Comparison of ENCODE assay signal across 15 cellular contexts in genomic region chr3:37262816-37263393, GRCh38. TPM values are rescaled to one million over a fixed set of nuclear protein-coding genes. Genes with fewer than 3 reads are reported as not detected.
A peak's percentile ranks its signal among the peaks of the same experiment; 100 is the strongest.
DNase-seq lines count a peak whose midpoint lies in the region; ATAC-seq and TF ChIP-seq lines count a peak whose summit lies in the region.
"Had no signal": no experiment of that assay in that cellular context is flagged by ENCODE, and none has a peak within 500 bp of the region (broad histone marks: within the 10 kb centered on the region; RNA-seq: fewer than 3 reads in every experiment).

No MANE protein-coding gene starts in this region.

- peaks cover 28% of the 10 kb centered on the region for H3K36me3 Mint-ChIP-seq in activated T-cell treated with anti-CD3 and anti-CD28 coated beads, Interleukin-2, amount 50 U/mL, for 4 hours (ENCODE audit: insufficient read depth)
- H3K36me3 Mint-ChIP-seq in stimulated activated effector memory CD8-positive, alpha-beta T cell treated with anti-CD3 and anti-CD28 coated beads, Interleukin-12 subunit alpha, Interleukin-12 subunit beta, amount 100 ng/mL, for 72 hours, result peaks cover 67% of the 10 kb centered on the region

- no peaks in the 10 kb centered on the region for H3K27me3 Mint-ChIP-seq in activated T-cell treated with anti-CD3 and anti-CD28 coated beads, Interleukin-2, amount 50 U/mL, for 4 hours (ENCODE audit: low read depth)

- TF ChIP-seq CTCF in RWPE2 (IDR thresholded peaks at IDR 0.05; ENCODE audit: poor library complexity, severe bottlenecking), result no peak

- H3K4me3 ChIP-seq in RWPE2 (ENCODE audit: severe bottlenecking), result no peak overlapping the region
- H3K4me3 ChIP-seq: lung, SK-N-MC, upper lobe of right lung had no signal

- H3K4me1 ChIP-seq in RWPE2 (ENCODE audit: insufficient read depth, poor library complexity, severe bottlenecking), result peaks cover 4% of the 10 kb centered on the region

- no peak overlapping the region for H3K4me3 Mint-ChIP-seq in activated T-cell treated with anti-CD3 and anti-CD28 coated beads, Interleukin-2, amount 50 U/mL, for 4 hours
- H3K4me3 Mint-ChIP-seq in stimulated activated effector memory CD8-positive, alpha-beta T cell treated with anti-CD3 and anti-CD28 coated beads, Interleukin-12 subunit alpha, Interleukin-12 subunit beta, amount 100 ng/mL, for 72 hours, result no peak overlapping the region

- no peaks in the 10 kb centered on the region for H3K27me3 ChIP-seq in RWPE2 (ENCODE audit: insufficient read depth, poor library complexity, severe bottlenecking)
- H3K27me3 ChIP-seq: upper lobe of right lung had no signal

- peaks cover 50% of the 10 kb centered on the region for H3K4me1 Mint-ChIP-seq in activated T-cell treated with anti-CD3 and anti-CD28 coated beads, Interleukin-2, amount 50 U/mL, for 4 hours (ENCODE audit: low read depth)
- peaks cover 33% of the 10 kb centered on the region for H3K4me1 Mint-ChIP-seq in stimulated activated effector memory CD8-positive, alpha-beta T cell treated with anti-CD3 and anti-CD28 coated beads, Interleukin-12 subunit alpha, Interleukin-12 subunit beta, amount 100 ng/mL, for 72 hours

- H3K9me3 Mint-ChIP-seq in activated T-cell treated with anti-CD3 and anti-CD28 coated beads, Interleukin-2, amount 50 U/mL, for 4 hours, result no peaks in the 10 kb centered on the region
- no peaks in the 10 kb centered on the region for H3K9me3 Mint-ChIP-seq in stimulated activated effector memory CD8-positive, alpha-beta T cell treated with anti-CD3 and anti-CD28 coated beads, Interleukin-12 subunit alpha, Interleukin-12 subunit beta, amount 100 ng/mL, for 72 hours

- peak; percentile 57 to 69 for ATAC-seq in activated T-cell treated with anti-CD3 and anti-CD28 coated beads, Interleukin-2, amount 50 U/mL, for 4 hours
- ATAC-seq in RWPE2 (ENCODE audit: low read depth) (peak; percentile 90), HG02678 (IDR thresholded peaks at IDR 0.05; ENCODE audit: unreplicated experiment) (no peak)
- peak; percentile 96 for ATAC-seq in stimulated activated effector memory CD8-positive, alpha-beta T cell treated with anti-CD3 and anti-CD28 coated beads, Interleukin-12 subunit alpha, Interleukin-12 subunit beta, amount 100 ng/mL, for 72 hours
- ATAC-seq: upper lobe of right lung had no signal

- no peaks in the 10 kb centered on the region for H3K9me3 ChIP-seq in RWPE2 (ENCODE audit: severe bottlenecking)
- H3K9me3 ChIP-seq: upper lobe of right lung had no signal

- no peak for DNase-seq in activated T-cell treated with anti-CD3 and anti-CD28 coated beads, Interleukin-2, amount 50 U/mL, for 4 hours
- DNase-seq in activated T-cell treated with anti-CD3 and anti-CD28 coated beads for 4 hours (no peak), RWPE2 (ENCODE audit: low spot score) (no peak), glomerular visceral epithelial cell (ENCODE audit: extremely low spot score) (peak; percentile 44), UCSD-AML1 (lab: John Stamatoyannopoulos, UW; ENCODE audit: unreplicated experiment) (no peak), mucosa of gallbladder (ENCODE audit: low spot score) (no peak)
- no peak for DNase-seq in stimulated activated effector memory CD8-positive, alpha-beta T cell treated with anti-CD3 and anti-CD28 coated beads, Interleukin-12 subunit alpha, Interleukin-12 subunit beta, amount 100 ng/mL, for 72 hours (ENCODE audit: low spot score in 2 of 2)
- DNase-seq: DMS 273 treated with DMSO at 0.1 percent for 48 hours, KBM-7, NCI-H187, nucleus accumbens, upper lobe of right lung had no signal

- H3K36me3 ChIP-seq in RWPE2 (ENCODE audit: low read depth), result peaks cover 54% of the 10 kb centered on the region

- H3K27ac Mint-ChIP-seq in stimulated activated effector memory CD8-positive, alpha-beta T cell treated with anti-CD3 and anti-CD28 coated beads, Interleukin-12 subunit alpha, Interleukin-12 subunit beta, amount 100 ng/mL, for 72 hours, result peak overlapping the region; percentile 87

- no peak overlapping the region for H3K27ac ChIP-seq in RWPE2 (ENCODE audit: poor library complexity, severe bottlenecking)
- H3K27ac ChIP-seq: SK-N-MC, upper lobe of right lung had no signal

RNA-seq across cellular contexts. Expression of gene GOLGA4, which starts 19.8 kb away (rescaled TPM):
- total RNA-seq in activated T-cell treated with anti-CD3 and anti-CD28 coated beads, Interleukin-2, amount 50 U/mL, for 4 hours, result 10 to 100 TPM; 31.5 to 37.0 (median 32.1) TPM
- total RNA-seq in mucosa of gallbladder, result 89.0 TPM
